Comparison of ENCODE assay signal across 20 cellular contexts in genomic region chr5:143218563-143219170, GRCh38.
DNase-seq lines count a peak whose midpoint lies in the region; ATAC-seq, FAIRE-seq and TF ChIP-seq lines count a peak whose summit lies in the region.
"Had no signal": no experiment of that assay in that cellular context is flagged by ENCODE, and none has a peak within 500 bp of the region (broad histone marks: within the 10 kb centered on the region; RNA-seq: fewer than 3 reads in every experiment).

No MANE protein-coding gene starts in this region.

- peaks cover 47% of the 10 kb centered on the region for H3K79me2 ChIP-seq in GM12878 (ENCODE audit: control insufficient read depth, insufficient read depth, low read length)

- intact Hi-C loops in CD8-positive, alpha-beta T cell (cut with DNase I, micrococcal nuclease), result no loop called here
- intact Hi-C loops in GM12878 (cut with micrococcal nuclease; ENCODE audit: unreplicated experiment) (loop anchor here (5.0 kb wide), 1 partner anchor 389 kb away; no protein-coding TSS in a partner anchor), adrenal gland (cut with DNase I) (no loop called here), transverse colon (cut with DNase I; ENCODE audit: low total_unique reads) (no loop called here)

- H3K4me3 ChIP-seq in CD8-positive, alpha-beta T cell (ENCODE audit: low read depth, low read length), result no peak overlapping the region
- no peak overlapping the region for H3K4me3 ChIP-seq in GM12878
- H3K4me3 ChIP-seq in adrenal gland, result no peak overlapping the region
- H3K4me3 ChIP-seq in transverse colon, result no peak overlapping the region
- H3K4me3 ChIP-seq: left ventricle myocardium inferior, thyroid gland had no signal

- POLR2A ChIA-PET in CD8-positive, alpha-beta T cell (lab: Charles Lee), result interaction anchor here (0.6 to 1.0 kb wide), 3 partner anchors 9 to 292 kb away, joined by 3 to 4 read pairs (median 3); no protein-coding TSS in a partner anchor
- POLR2A ChIA-PET in GM12878 (lab: Charles Lee), result interaction anchor here (0.7 to 8.5 kb wide), 11 partner anchors 11 to 216 kb away, joined by 3 to 103 read pairs (median 5); partner anchors contain the start of gene NR3C1

- H3K36me3 ChIP-seq in CD8-positive, alpha-beta T cell (ENCODE audit: insufficient read depth, low read length), result no peaks in the 10 kb centered on the region
- H3K36me3 ChIP-seq in GM12878 (ENCODE audit: control insufficient read depth in 2 of 2, insufficient read depth in 2 of 2, low read length in 1 of 2), result peaks cover 4 to 5% of the 10 kb centered on the region in 2 experiments; a peak in 3 of 4 replicates
- H3K36me3 ChIP-seq in adrenal gland (replicated peaks in 1 of 2), result no peaks in the 10 kb centered on the region
- H3K36me3 ChIP-seq in transverse colon, result no peaks in the 10 kb centered on the region
- H3K36me3 ChIP-seq: thyroid gland had no signal

- no peaks in the 10 kb centered on the region for H3K9me3 ChIP-seq in CD8-positive, alpha-beta T cell (ENCODE audit: low read length)
- no peaks in the 10 kb centered on the region; the same call in 2 of the 3 replicates for H3K9me3 ChIP-seq in GM12878 (replicated peaks; ENCODE audit: control insufficient read depth, insufficient read depth, low read length)
- no peaks in the 10 kb centered on the region for H3K9me3 ChIP-seq in adrenal gland (replicated peaks in 1 of 3)
- no peaks in the 10 kb centered on the region for H3K9me3 ChIP-seq in transverse colon
- H3K9me3 ChIP-seq: left ventricle myocardium inferior, thyroid gland had no signal

- WGBS in GM12878 (ENCODE audit: insufficient coverage, insufficient replicate concordance, low lambda C conversion rate, missing lambda C conversion rate), result 26% methylated on average over 4 of the region's 4 CpGs
- 91 to 100% (median 95%) methylated on average over 4 of the region's 4 CpGs for WGBS in adrenal gland, 4 donors
- WGBS in transverse colon (ENCODE audit: low coverage in 1 of 2), 2 donors, result 73 to 90% methylated on average over 2 to 4 of the region's 4 CpGs

- H3K27ac ChIP-seq in CD8-positive, alpha-beta T cell (ENCODE audit: low read depth, low read length), result no peak overlapping the region
- H3K27ac ChIP-seq in GM12878 (ENCODE audit: control insufficient read depth, insufficient read depth) (peak overlapping the region; percentile 100), adrenal gland (no peak overlapping the region), transverse colon (no peak overlapping the region)
- H3K27ac ChIP-seq: RWPE1, thyroid gland had no signal

- TF ChIP-seq RAD21 in GM12878 (IDR thresholded peaks at IDR 0.05; ENCODE audit: insufficient read depth, low read depth, low read length), result no peak

- no peak for TF ChIP-seq CTCF in CD8-positive, alpha-beta T cell (IDR thresholded peaks at IDR 0.05)
- no peak for TF ChIP-seq CTCF in GM12878 (IDR thresholded peaks at IDR 0.05 in 2 of 3, conservative IDR thresholded peaks at IDR 0.05 in 1 of 3; ENCODE audit: control insufficient read depth in 2 of 3, extremely low read depth in 1 of 3, insufficient read depth in 1 of 3, low read depth in 3 of 3, low read length in 3 of 3)
- TF ChIP-seq CTCF in chondrocyte (IDR thresholded peaks at IDR 0.05), result no peak
- TF ChIP-seq CTCF in adrenal gland (IDR thresholded peaks at IDR 0.05), result no peak
- TF ChIP-seq CTCF in transverse colon (IDR thresholded peaks at IDR 0.05), result no peak

- H3K27me3 ChIP-seq in CD8-positive, alpha-beta T cell (ENCODE audit: insufficient read depth, low read length), result no peaks in the 10 kb centered on the region
- no peaks in the 10 kb centered on the region for H3K27me3 ChIP-seq in GM12878 (replicated peaks in 1 of 2; ENCODE audit: control insufficient read depth in 2 of 2, insufficient read depth in 2 of 2, low read length in 1 of 2)
- H3K27me3 ChIP-seq in adrenal gland, result no peaks in the 10 kb centered on the region
- no peaks in the 10 kb centered on the region for H3K27me3 ChIP-seq in transverse colon
- H3K27me3 ChIP-seq: thyroid gland had no signal

- H3K9me3 Mint-ChIP-seq in CD8-positive, alpha-beta T cell, result no peaks in the 10 kb centered on the region
- no peaks in the 10 kb centered on the region for H3K9me3 Mint-ChIP-seq in chondrocyte (ENCODE audit: low read depth)
- H3K9me3 Mint-ChIP-seq: activated naive CD8-positive, alpha-beta T cell treated with anti-CD3 and anti-CD28 coated beads for 36 hours had no signal

- H4K20me1 ChIP-seq in GM12878 (ENCODE audit: control insufficient read depth, insufficient read depth), result no peaks in the 10 kb centered on the region

- in situ Hi-C loops in GM12878 (cut with MboI) (no loop called here), transverse colon (cut with MboI; ENCODE audit: low pct_ligation_motif_present in 1 of 4, low pct_unique_long_range_greater_than_20kb in 1 of 4, low sequenced_read_pairs in 3 of 4) (no loop called here)

- H2AFZ ChIP-seq in GM12878 (ENCODE audit: control insufficient read depth, low read depth, low read length), result no peak overlapping the region; the same call in 1 of the 2 replicates

- H3K36me3 Mint-ChIP-seq in CD8-positive, alpha-beta T cell, result peaks cover 51% of the 10 kb centered on the region
- H3K36me3 Mint-ChIP-seq in chondrocyte (ENCODE audit: low read depth), result peaks cover 12% of the 10 kb centered on the region

- H3K4me2 ChIP-seq in GM12878 (ENCODE audit: control insufficient read depth, insufficient read depth), result no peak overlapping the region

- TF ChIP-seq EP300 in GM12878 (IDR thresholded peaks at IDR 0.05; ENCODE audit: borderline replicate concordance in 1 of 2, control insufficient read depth in 1 of 2, low read depth in 2 of 2, low read length in 2 of 2) (peak; percentile 79; a peak in 2 of 4 replicates), transverse colon (IDR thresholded peaks at IDR 0.05; ENCODE audit: low read depth) (no peak)

- peaks cover 37% of the 10 kb centered on the region for H3K4me1 Mint-ChIP-seq in CD8-positive, alpha-beta T cell (ENCODE audit: low read depth)
- peaks cover 13% of the 10 kb centered on the region for H3K4me1 Mint-ChIP-seq in chondrocyte (ENCODE audit: low read depth)

- DNase-seq in CD8-positive, alpha-beta T cell, result no peak
- DNase-seq in DMS153 (lab: John Stamatoyannopoulos, UW) (peak; percentile 83), NCI-H2029 (lab: John Stamatoyannopoulos, UW) (peak; percentile 91), GM12878 (ENCODE audit: low read depth, low spot score) (no peak), chondrocyte (ENCODE audit: low spot score) (no peak), dermis blood vessel endothelial cell (no peak), adrenal gland (no peak), transverse colon (no peak)
- DNase-seq: activated CD4-positive, alpha-beta T cell treated with anti-CD3 and anti-CD28 coated beads, Interleukin-2, amount 50 U/mL, for 48 hours; activated naive CD8-positive, alpha-beta T cell treated with anti-CD3 and anti-CD28 coated beads for 36 hours; left ventricle myocardium inferior; NCI-H2171 treated with DMSO at 0.1 percent for 48 hours; NK-92 treated with Interleukin-12 subunit alpha and Interleukin-12 subunit beta, amount 100 ng/mL, for 24 hours; right cardiac atrium; stimulated activated naive CD4-positive, alpha-beta T cell; thyroid gland had no signal

- RAD21 ChIA-PET in GM12878 (lab: Charles Lee; ENCODE audit: unreplicated experiment), result interaction anchor here (0.6 to 18.1 kb wide), 23 partner anchors 9 to 749 kb away, joined by 3 to 482 read pairs (median 3); partner anchors contain the start of gene NR3C1

- no peak for ATAC-seq in CD8-positive, alpha-beta T cell
- ATAC-seq in GM12878, result peak; percentile 4; the same call in 2 of the 3 replicates
- ATAC-seq: right cardiac atrium had no signal

- H3K4me3 Mint-ChIP-seq in CD8-positive, alpha-beta T cell, result no peak overlapping the region
- no peak overlapping the region for H3K4me3 Mint-ChIP-seq in chondrocyte (ENCODE audit: unreplicated experiment)
- H3K4me3 Mint-ChIP-seq: activated naive CD8-positive, alpha-beta T cell treated with anti-CD3 and anti-CD28 coated beads for 36 hours; B cell had no signal

- TF ChIP-seq POLR2A in GM12878 (IDR thresholded peaks at IDR 0.05; ENCODE audit: low read depth, low read length), result no peak
- TF ChIP-seq POLR2A in adrenal gland (IDR thresholded peaks at IDR 0.05), result no peak
- TF ChIP-seq POLR2A in transverse colon (IDR thresholded peaks at IDR 0.05), result no peak

- peaks cover 19% of the 10 kb centered on the region for H3K4me1 ChIP-seq in CD8-positive, alpha-beta T cell (ENCODE audit: insufficient read depth, low read length)
- H3K4me1 ChIP-seq in GM12878 (ENCODE audit: control insufficient read depth, insufficient read depth, low read length) (peaks cover 99% of the 10 kb centered on the region), adrenal gland (replicated peaks in 1 of 2) (no peaks in the 10 kb centered on the region), transverse colon (peaks cover 0 to 15% (median 9%) of the 10 kb centered on the region in 4 donors)

- H3K27ac Mint-ChIP-seq in CD8-positive, alpha-beta T cell, result peak overlapping the region; percentile 2
- H3K27ac Mint-ChIP-seq in chondrocyte (ENCODE audit: unreplicated experiment), result no peak overlapping the region
- H3K27ac Mint-ChIP-seq: B cell had no signal

- CTCF ChIA-PET in CD8-positive, alpha-beta T cell (lab: Charles Lee), result interaction anchor here (0.7 kb wide), 1 partner anchor 11 kb away, joined by 3 read pairs; no protein-coding TSS in a partner anchor
- CTCF ChIA-PET in GM12878 (lab: Yijun Ruan, JAX), result interaction anchor here (0.7 to 6.7 kb wide), 16 partner anchors 11 to 297 kb away, joined by 3 to 77 read pairs (median 4); no protein-coding TSS in a partner anchor

- SMC1A ChIA-PET in GM12878 (lab: Charles Lee; ENCODE audit: uncharacterized antibody, unreplicated experiment), result interaction anchor here (0.8 to 19.2 kb wide), 34 partner anchors 10 to 218 kb away, joined by 3 to 423 read pairs (median 6); partner anchors contain the start of gene NR3C1

- no peak overlapping the region for H3K9ac ChIP-seq in GM12878 (ENCODE audit: control insufficient read depth, insufficient read depth, low read length)

- no peak for FAIRE-seq in GM12878 (lab: Jason Lieb, UNC)
- FAIRE-seq: D721Med, H1 had no signal

- no peaks in the 10 kb centered on the region for H3K27me3 Mint-ChIP-seq in CD8-positive, alpha-beta T cell (ENCODE audit: low read depth)
- H3K27me3 Mint-ChIP-seq in chondrocyte (ENCODE audit: low read depth), result no peaks in the 10 kb centered on the region
- H3K27me3 Mint-ChIP-seq: activated naive CD8-positive, alpha-beta T cell treated with anti-CD3 and anti-CD28 coated beads for 36 hours; B cell had no signal

- BruUV-seq in GM12878 (replicated peaks; lab: Mats Ljungman, UMichigan), result no TSS peak

TF ChIP-seq in GM12878, 131 proteins besides CTCF, POLR2A, EP300 and RAD21 (continues in another document):
- peak; percentile 67 for TF ChIP-seq MEF2B (IDR thresholded peaks at IDR 0.05; ENCODE audit: partially characterized antibody, poor library complexity, severe bottlenecking)

Comparison
In these comparisons a context has a peak if more than half of its experiments do, and no peak if none do; other contexts are left out.
1. DNase-seq: peak in DMS153 (single experiment) and NCI-H2029 (single experiment); none in CD8-positive, alpha-beta T cell (0 of 7), GM12878 (single experiment), chondrocyte (single experiment), dermis blood vessel endothelial cell (single experiment), adrenal gland (0 of 7) and transverse colon (single experiment).